Comparison of ENCODE assay signal across 20 cellular contexts in the genomic region with DNA sequence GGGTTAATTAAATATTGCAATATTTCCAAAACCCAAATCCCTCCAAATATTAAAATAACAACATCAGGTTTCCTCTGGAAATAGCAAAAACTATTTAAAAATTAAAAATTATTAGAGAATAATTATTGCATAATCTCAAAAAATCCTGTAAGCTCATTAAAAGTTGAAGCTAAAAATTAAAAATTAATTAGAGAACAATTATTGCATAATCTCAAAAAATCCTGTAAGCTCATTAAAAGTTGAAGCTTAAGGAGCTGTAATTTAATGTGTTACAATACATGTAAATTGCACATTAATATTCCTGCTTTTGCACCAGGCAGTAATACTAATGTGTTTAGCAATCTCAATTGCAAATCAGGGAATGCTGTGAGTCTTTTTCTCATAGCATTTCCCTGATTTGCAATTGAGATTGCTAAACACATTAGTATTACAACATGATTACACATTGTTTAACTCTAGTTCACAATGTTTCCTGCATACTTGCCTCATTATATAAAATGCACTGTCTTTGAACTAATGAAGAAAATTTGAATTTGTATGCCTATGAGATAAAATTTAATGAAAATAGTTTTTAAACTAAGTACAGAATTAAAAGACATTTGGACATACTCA.
A peak's percentile ranks its signal among the peaks of the same experiment; 100 is the strongest.
DNase-seq lines count a peak whose midpoint lies in the region; ATAC-seq, FAIRE-seq and TF ChIP-seq lines count a peak whose summit lies in the region.
"Had no signal": no experiment of that assay in that cellular context is flagged by ENCODE, and none has a peak within 500 bp of the region (broad histone marks: within the 10 kb centered on the region; RNA-seq: fewer than 3 reads in every experiment).

No MANE protein-coding gene starts in this region.

- H3K4me3 ChIP-seq in epithelial cell of esophagus (ENCODE audit: low read length) (no peak overlapping the region), kidney (ENCODE audit: low read length in 2 of 2) (no peak overlapping the region)
- H3K4me3 ChIP-seq: SJCRH30 had no signal

- intact Hi-C loops in kidney (cut with DNase I) = no loop called here

- no peak for TF ChIP-seq CTCF in epithelial cell of esophagus (IDR thresholded peaks at IDR 0.05; ENCODE audit: insufficient read depth, low read depth, low read length, missing control alignments)
- TF ChIP-seq CTCF in kidney (IDR thresholded peaks at IDR 0.05; ENCODE audit: borderline replicate concordance, extremely low read depth, insufficient read depth) = no peak

- DNase-seq in AML-193 (lab: John Stamatoyannopoulos, UW) (peak; percentile 2 to 21), NCI-H526 treated with DMSO at 0.1 percent for 48 hours (lab: John Stamatoyannopoulos, UW) (peak; percentile 27), epithelial cell of esophagus (ENCODE audit: low read depth) (peak; percentile 62), kidney (no peak)
- DNase-seq in activated CD8-positive, alpha-beta T cell treated with anti-CD3 and anti-CD28 coated beads, Interleukin-2, amount 10 ng/mL, durations not matched to agents 7 days and 5 days = no peak
- no peak for DNase-seq in activated CD8-positive, alpha-beta memory T cell treated with anti-CD3 and anti-CD28 coated beads for 24 hours
- DNase-seq: CD4-positive, alpha-beta T cell; EL; H9; NCI-H1436 treated with DMSO at 0.1 percent for 48 hours; NCI-H2029 treated with DMSO at 0.1 percent for 48 hours; NCI-H2171 treated with DMSO at 0.1 percent for 48 hours; NCI-H774; PC-3; SJCRH30 had no signal

- H3K36me3 Mint-ChIP-seq in activated CD8-positive, alpha-beta T cell treated with anti-CD3 and anti-CD28 coated beads, Interleukin-2, amount 10 ng/mL, durations not matched to agents 7 days and 5 days (ENCODE audit: low read depth) = no peaks in the 10 kb centered on the region
- H3K36me3 Mint-ChIP-seq: IgD-negative memory B cell had no signal

- CTCF ChIA-PET in activated CD8-positive, alpha-beta T cell treated with anti-CD3 and anti-CD28 coated beads, Interleukin-2, amount 10 ng/mL, durations not matched to agents 7 days and 5 days (lab: Charles Lee) = no interaction called here

- no peaks in the 10 kb centered on the region for H3K4me1 ChIP-seq in kidney (ENCODE audit: control insufficient read depth in 1 of 2, insufficient read depth in 1 of 2, low read depth in 1 of 2, low read length in 2 of 2)
- H3K4me1 ChIP-seq: SJCRH30 had no signal

- no peak for ATAC-seq in GM21447 (IDR thresholded peaks at IDR 0.05; ENCODE audit: unreplicated experiment)
- no peak for ATAC-seq in activated CD8-positive, alpha-beta T cell treated with anti-CD3 and anti-CD28 coated beads, Interleukin-2, amount 10 ng/mL, durations not matched to agents 7 days and 5 days
- ATAC-seq: PC-3 had no signal

- no peak overlapping the region for H3K4me3 Mint-ChIP-seq in activated CD8-positive, alpha-beta T cell treated with anti-CD3 and anti-CD28 coated beads, Interleukin-2, amount 10 ng/mL, durations not matched to agents 7 days and 5 days
- H3K4me3 Mint-ChIP-seq: B cell; CD4-positive, alpha-beta T cell; H9; IgD-negative memory B cell had no signal

- H3K36me3 ChIP-seq in kidney (ENCODE audit: control insufficient read depth in 1 of 2, insufficient read depth in 2 of 2, low read length in 2 of 2) = no peaks in the 10 kb centered on the region
- H3K36me3 ChIP-seq: SJCRH30 had no signal

- H3K4me1 Mint-ChIP-seq in activated CD8-positive, alpha-beta T cell treated with anti-CD3 and anti-CD28 coated beads, Interleukin-2, amount 10 ng/mL, durations not matched to agents 7 days and 5 days (ENCODE audit: low read depth) = no peaks in the 10 kb centered on the region
- H3K4me1 Mint-ChIP-seq: B cell, IgD-negative memory B cell had no signal

- no peaks in the 10 kb centered on the region for H3K9me3 Mint-ChIP-seq in activated CD8-positive, alpha-beta T cell treated with anti-CD3 and anti-CD28 coated beads, Interleukin-2, amount 10 ng/mL, durations not matched to agents 7 days and 5 days (ENCODE audit: insufficient read depth)
- H3K9me3 Mint-ChIP-seq: H9 had no signal

- H3K9me3 ChIP-seq in kidney (ENCODE audit: control insufficient read depth in 1 of 2, low read length in 2 of 2) = no peaks in the 10 kb centered on the region
- H3K9me3 ChIP-seq: SJCRH30 had no signal

- POLR2A ChIA-PET in activated CD8-positive, alpha-beta T cell treated with anti-CD3 and anti-CD28 coated beads, Interleukin-2, amount 10 ng/mL, durations not matched to agents 7 days and 5 days (lab: Charles Lee) = no interaction called here

- no peak overlapping the region for H3K9ac ChIP-seq in kidney (ENCODE audit: low read length in 2 of 2)

- no peaks in the 10 kb centered on the region for H3K27me3 Mint-ChIP-seq in activated CD8-positive, alpha-beta T cell treated with anti-CD3 and anti-CD28 coated beads, Interleukin-2, amount 10 ng/mL, durations not matched to agents 7 days and 5 days (ENCODE audit: low read depth)
- H3K27me3 Mint-ChIP-seq: B cell; CD4-positive, alpha-beta T cell; IgD-negative memory B cell had no signal

- peak; percentile 86 for FAIRE-seq in kidney (lab: Jason Lieb, UNC)
- FAIRE-seq: GM19239 had no signal

- no peak overlapping the region for H3K27ac ChIP-seq in kidney (ENCODE audit: low read depth in 2 of 2, low read length in 2 of 2)
- H3K27ac ChIP-seq: RWPE1, SJCRH30 had no signal

- no peak overlapping the region for H3K27ac Mint-ChIP-seq in activated CD8-positive, alpha-beta T cell treated with anti-CD3 and anti-CD28 coated beads, Interleukin-2, amount 10 ng/mL, durations not matched to agents 7 days and 5 days
- H3K27ac Mint-ChIP-seq: B cell; CD4-positive, alpha-beta T cell; H9; IgD-negative memory B cell had no signal

Comparison
In these comparisons a context has a peak if more than half of its experiments do, and no peak if none do; other contexts are left out.
1. DNase-seq: peak in AML-193 (2 of 2), NCI-H526 treated with DMSO at 0.1 percent for 48 hours (single experiment) and epithelial cell of esophagus (single experiment); none in kidney (single experiment), activated CD8-positive, alpha-beta T cell treated with anti-CD3 and anti-CD28 coated beads, Interleukin-2, amount 10 ng/mL, durations not matched to agents 7 days and 5 days (single experiment) and activated CD8-positive, alpha-beta memory T cell treated with anti-CD3 and anti-CD28 coated beads for 24 hours (single experiment).